ENCODE assay signal across 7 cellular contexts in the genomic region with DNA sequence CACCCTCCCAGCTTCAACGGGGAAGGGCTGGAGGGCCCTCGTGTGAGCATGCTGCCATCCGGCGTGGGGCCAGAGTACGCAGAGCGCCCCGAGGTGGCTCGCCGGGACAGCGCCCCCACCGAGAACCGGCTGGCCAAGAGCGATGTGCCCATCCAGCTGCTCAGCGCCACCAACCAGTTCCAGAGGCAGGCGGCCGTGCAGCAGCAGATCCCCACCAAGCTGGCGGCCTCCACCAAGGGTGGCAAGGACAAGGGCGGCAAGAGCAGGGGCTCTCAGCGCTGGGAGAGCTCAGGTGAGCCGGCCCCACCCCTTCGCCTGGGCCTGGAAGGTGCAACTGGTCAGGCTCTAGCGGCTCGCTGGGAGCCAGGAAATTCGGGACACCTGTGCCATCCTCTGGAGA. TPM values are rescaled to one million over a fixed set of nuclear protein-coding genes. Genes with fewer than 3 reads are reported as not detected.
"Had no signal": no experiment of that assay in that cellular context is flagged by ENCODE, and none has a peak within 500 bp of the region (broad histone marks: within the 10 kb centered on the region; RNA-seq: fewer than 3 reads in every experiment).

No MANE protein-coding gene starts in this region.

- H3K4me3 ChIP-seq: GM23338 had no signal

- H3K27ac ChIP-seq: HL-60 had no signal

- H3K4me1 Mint-ChIP-seq: GM23338, H9 had no signal

- H3K9me3 Mint-ChIP-seq: GM23338, H9 had no signal

- H3K4me3 Mint-ChIP-seq: GM23338, H9 had no signal

- ATAC-seq: GM23338 had no signal

- DNase-seq: H9, HCEC 1CT, IMR-90, KBM-7 had no signal

- H3K27ac Mint-ChIP-seq: GM23338, H9 had no signal

RNA-seq across cellular contexts. Expression of a gene that starts 20.0 kb away (rescaled TPM):
- total RNA-seq: HT1080 had no signal
